In the genomic region with DNA sequence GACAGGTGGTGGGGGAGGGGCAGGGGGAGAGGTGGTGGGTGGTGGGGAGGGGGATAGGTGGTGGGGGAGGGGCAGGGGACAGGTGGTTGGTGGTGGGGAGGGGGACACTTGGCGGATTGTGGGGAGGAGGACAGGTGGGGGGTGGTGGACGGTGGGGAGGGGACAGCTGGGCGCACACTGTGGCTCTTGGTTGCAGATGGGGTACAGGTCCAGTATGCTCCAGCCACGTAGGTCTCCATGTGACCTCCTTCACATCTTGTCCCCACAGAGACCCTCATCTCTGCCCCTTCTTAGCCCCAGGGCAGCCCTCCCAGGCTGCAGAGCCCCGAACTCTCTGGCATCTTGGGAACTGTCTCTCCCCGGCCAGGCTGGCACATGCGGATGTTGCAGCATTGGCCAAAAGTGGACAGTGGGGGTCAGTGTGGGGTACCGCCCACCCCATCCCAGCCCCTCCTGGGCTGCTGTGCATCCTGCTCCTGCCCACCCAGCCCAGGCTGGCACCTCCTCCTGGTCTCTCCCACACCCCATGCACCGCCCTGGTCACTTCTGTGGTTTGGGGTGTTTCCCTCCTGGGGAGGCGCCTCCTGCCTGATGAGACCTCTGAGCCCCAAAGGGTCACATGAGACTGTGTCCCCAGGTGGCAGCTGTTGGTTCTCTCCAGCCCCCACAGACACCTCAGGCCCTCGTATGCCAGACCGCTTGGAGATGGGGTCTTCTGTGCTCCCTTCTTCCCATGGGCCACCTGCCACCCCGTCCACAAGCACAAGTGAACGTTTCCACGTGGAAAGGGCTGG, we compare ENCODE assay signal across 8 cellular contexts.
DNase-seq lines count a peak whose midpoint lies in the region; ATAC-seq lines count a peak whose summit lies in the region.

No MANE protein-coding gene starts in this region.

- no peaks in the 10 kb centered on the region for H3K9me3 Mint-ChIP-seq in activated T-cell treated with anti-CD3 and anti-CD28 coated beads, Interleukin-2, amount 50 U/mL, for 24 hours
- no peaks in the 10 kb centered on the region for H3K9me3 Mint-ChIP-seq in central memory CD8-positive, alpha-beta T cell
- H3K9me3 Mint-ChIP-seq in stimulated activated naive CD8-positive, alpha-beta T cell treated with anti-CD3 and anti-CD28 coated beads, Interleukin-15, amount 100 ng/mL, for 72 hours, result no peaks in the 10 kb centered on the region

- peak; percentile 36 for ATAC-seq in HG02763 (IDR thresholded peaks at IDR 0.05; ENCODE audit: unreplicated experiment)
- ATAC-seq in central memory CD8-positive, alpha-beta T cell (replicated peaks; ENCODE audit: extremely low read depth, poor library complexity, severe bottlenecking), result no peak
- ATAC-seq in stimulated activated naive CD8-positive, alpha-beta T cell treated with anti-CD3 and anti-CD28 coated beads, Interleukin-15, amount 100 ng/mL, for 72 hours, result no peak

- peak overlapping the region; percentile 98 for H3K27ac Mint-ChIP-seq in activated T-cell treated with anti-CD3 and anti-CD28 coated beads, Interleukin-2, amount 50 U/mL, for 24 hours
- peak overlapping the region; percentile 89 for H3K27ac Mint-ChIP-seq in central memory CD8-positive, alpha-beta T cell (ENCODE audit: low read depth)
- H3K27ac Mint-ChIP-seq in stimulated activated naive CD8-positive, alpha-beta T cell treated with anti-CD3 and anti-CD28 coated beads, Interleukin-15, amount 100 ng/mL, for 72 hours, result peak overlapping the region; percentile 90 to 100

- peak overlapping the region; percentile 54 for H3K4me3 Mint-ChIP-seq in activated T-cell treated with anti-CD3 and anti-CD28 coated beads, Interleukin-2, amount 50 U/mL, for 24 hours
- H3K4me3 Mint-ChIP-seq in central memory CD8-positive, alpha-beta T cell, result peak overlapping the region; percentile 71
- H3K4me3 Mint-ChIP-seq in stimulated activated naive CD8-positive, alpha-beta T cell treated with anti-CD3 and anti-CD28 coated beads, Interleukin-15, amount 100 ng/mL, for 72 hours, result peak overlapping the region; percentile 83 to 95

- no peaks in the 10 kb centered on the region for H3K27me3 Mint-ChIP-seq in activated T-cell treated with anti-CD3 and anti-CD28 coated beads, Interleukin-2, amount 50 U/mL, for 24 hours
- H3K27me3 Mint-ChIP-seq in central memory CD8-positive, alpha-beta T cell, result no peaks in the 10 kb centered on the region
- no peaks in the 10 kb centered on the region for H3K27me3 Mint-ChIP-seq in stimulated activated naive CD8-positive, alpha-beta T cell treated with anti-CD3 and anti-CD28 coated beads, Interleukin-15, amount 100 ng/mL, for 72 hours

- peak; percentile 30 for DNase-seq in activated T-cell treated with anti-CD3 and anti-CD28 coated beads, Interleukin-2, amount 50 U/mL, for 24 hours
- DNase-seq in activated T-cell treated with anti-CD3 and anti-CD28 coated beads, Interleukin-2, amount 50 U/mL, for 48 hours, result no peak
- DNase-seq in central memory CD8-positive, alpha-beta T cell (ENCODE audit: low spot score in 2 of 2), result no peak
- no peak for DNase-seq in stimulated activated naive CD8-positive, alpha-beta T cell treated with anti-CD3 and anti-CD28 coated beads, Interleukin-15, amount 100 ng/mL, for 72 hours
- DNase-seq in NCI-H146 treated with DMSO at 0.1 percent for 48 hours (lab: John Stamatoyannopoulos, UW; ENCODE audit: unreplicated experiment), result no peak
- no peak for DNase-seq in retina
- no peak for DNase-seq in NCI-H1694 (lab: John Stamatoyannopoulos, UW)

- peaks cover 42% of the 10 kb centered on the region for H3K4me1 Mint-ChIP-seq in activated T-cell treated with anti-CD3 and anti-CD28 coated beads, Interleukin-2, amount 50 U/mL, for 24 hours (ENCODE audit: low read depth)
- H3K4me1 Mint-ChIP-seq in central memory CD8-positive, alpha-beta T cell, result peaks cover 34% of the 10 kb centered on the region
- H3K4me1 Mint-ChIP-seq in stimulated activated naive CD8-positive, alpha-beta T cell treated with anti-CD3 and anti-CD28 coated beads, Interleukin-15, amount 100 ng/mL, for 72 hours, result peaks cover 50% of the 10 kb centered on the region

- H3K36me3 Mint-ChIP-seq in activated T-cell treated with anti-CD3 and anti-CD28 coated beads, Interleukin-2, amount 50 U/mL, for 24 hours (ENCODE audit: low read depth), result no peaks in the 10 kb centered on the region
- peaks cover 5% of the 10 kb centered on the region for H3K36me3 Mint-ChIP-seq in central memory CD8-positive, alpha-beta T cell (ENCODE audit: insufficient read depth)
